In genomic region chr3:30631237-30631961, GRCh38 we compare ENCODE assay signal across 8 cellular contexts. TPM values are rescaled to one million over a fixed set of nuclear protein-coding genes. Genes with fewer than 3 reads are reported as not detected.
DNase-seq lines count a peak whose midpoint lies in the region; ATAC-seq and TF ChIP-seq lines count a peak whose summit lies in the region.

No MANE protein-coding gene starts in this region.

- DNase-seq in HCT116 (ENCODE audit: low read depth, low spot score): peak; percentile 81
- DNase-seq in T follicular helper cell (ENCODE audit: low read depth): peak; percentile 30
- DNase-seq in smooth muscle cell (lab: John Stamatoyannopoulos, UW; ENCODE audit: unreplicated experiment): no peak
- DNase-seq in nucleus accumbens (lab: John Stamatoyannopoulos, UW): no peak
- DNase-seq in NCI-H1694 (lab: John Stamatoyannopoulos, UW): no peak
- no peak for DNase-seq in GM19238 (ENCODE audit: insufficient read length, low spot score)

- TF ChIP-seq CTCF in HCT116 (IDR thresholded peaks at IDR 0.05 in 2 of 3, conservative IDR thresholded peaks at IDR 0.05 in 1 of 3; ENCODE audit: borderline replicate concordance in 1 of 3, insufficient read depth in 1 of 3, low read depth in 2 of 3, low read length in 2 of 3) (no peak), smooth muscle cell (IDR thresholded peaks at IDR 0.05; ENCODE audit: borderline replicate concordance, insufficient read depth, poor library complexity, severe bottlenecking) (no peak)

- intact Hi-C loops in HCT116 (cut with micrococcal nuclease): no loop called here

- H3K9me3 ChIP-seq in HCT116 (ENCODE audit: control insufficient read depth in 1 of 2, insufficient read depth in 1 of 2, low read depth in 1 of 2, low read length in 2 of 2) (no peaks in the 10 kb centered on the region), smooth muscle cell (replicated peaks; ENCODE audit: low read depth) (no peaks in the 10 kb centered on the region)

- POLR2A ChIA-PET in HCT116 (lab: Charles Lee): interaction anchor here (0.7 to 0.8 kb wide), 2 partner anchors 14 to 573 kb away, joined by 3 read pairs; no protein-coding TSS in a partner anchor

- TF ChIP-seq POLR2A in HCT116 (IDR thresholded peaks at IDR 0.05; ENCODE audit: borderline replicate concordance, extremely low read depth, insufficient read depth, insufficient read length): no peak

- H3K4me3 ChIP-seq in HCT116 (replicated peaks in 1 of 2; ENCODE audit: low read depth in 1 of 2, low read length in 2 of 2): 0 out of 4 replicates have a peak overlapping the region, but pooled peaks of 1 of the 2 experiments have one; percentile 2
- H3K4me3 ChIP-seq in smooth muscle cell: no peak overlapping the region

- H3K27me3 ChIP-seq in HCT116 (ENCODE audit: insufficient read depth, low read length) (no peaks in the 10 kb centered on the region), smooth muscle cell (ENCODE audit: low read depth) (no peaks in the 10 kb centered on the region)

- H3K9me2 ChIP-seq in HCT116 (ENCODE audit: insufficient read depth): no peaks in the 10 kb centered on the region

- H3F3A ChIP-seq in smooth muscle cell (ENCODE audit: low read depth): peaks cover 14% of the 10 kb centered on the region

- H3K4me1 ChIP-seq in HCT116 (ENCODE audit: control insufficient read depth in 1 of 2, insufficient read depth in 2 of 2, low read length in 2 of 2) (peaks cover 71 to 83% of the 10 kb centered on the region in 2 experiments), smooth muscle cell (ENCODE audit: low read depth) (peaks cover 46% of the 10 kb centered on the region)

- CTCF ChIA-PET in HCT116 (lab: Charles Lee): interaction anchor here (1.4 kb wide), 1 partner anchor 62 kb away, joined by 3 read pairs; no protein-coding TSS in a partner anchor

- H4K20me1 ChIP-seq in HCT116 (ENCODE audit: insufficient read depth): no peaks in the 10 kb centered on the region
- peaks cover 18% of the 10 kb centered on the region for H4K20me1 ChIP-seq in smooth muscle cell (ENCODE audit: low read depth)

- RAD21 ChIA-PET in HCT116 (lab: Charles Lee; ENCODE audit: low non-redundant PET in 1 of 2, low total read pairs in 2 of 2, uncharacterized antibody in 2 of 2, unreplicated experiment in 2 of 2): interaction anchor here in 1 of 2 experiments (0.7 kb wide), 1 partner anchor 25 kb away, joined by 4 read pairs; the partner anchor contains the start of gene TGFBR2

- H3K4me2 ChIP-seq in HCT116 (ENCODE audit: low read length) (peak overlapping the region; percentile 68), smooth muscle cell (peak overlapping the region; percentile 52)

- peaks cover 0 to 5% of the 10 kb centered on the region in 2 experiments; a peak in 2 of 4 replicates for H3K36me3 ChIP-seq in HCT116 (ENCODE audit: control insufficient read depth in 1 of 2, insufficient read depth in 2 of 2, low read length in 2 of 2)
- H3K36me3 ChIP-seq in smooth muscle cell (ENCODE audit: low read depth): no peaks in the 10 kb centered on the region

- H3K27ac ChIP-seq in HCT116 (ENCODE audit: low read depth, low read length): peak overlapping the region; percentile 60
- peak overlapping the region; percentile 49 for H3K27ac ChIP-seq in cingulate gyrus (ENCODE audit: low read depth, low read length)
- H3K27ac ChIP-seq in smooth muscle cell (ENCODE audit: low read depth): peak overlapping the region; percentile 6

- H3K9ac ChIP-seq in HCT116 (ENCODE audit: low read length) (0 out of 2 replicates have a peak overlapping the region, but pooled peaks have one; percentile 2), smooth muscle cell (ENCODE audit: low read depth) (no peak overlapping the region)

- 80% methylated on average over 8 of the region's 8 CpGs for WGBS in smooth muscle cell (ENCODE audit: low lambda C conversion rate)

- H3K79me2 ChIP-seq in HCT116 (ENCODE audit: insufficient read depth, low read length) (peaks cover 100% of the 10 kb centered on the region), smooth muscle cell (ENCODE audit: low read depth) (peaks cover 62% of the 10 kb centered on the region)

- H2AFZ ChIP-seq in HCT116 (ENCODE audit: low read depth, low read length, poor library complexity, severe bottlenecking): no peak overlapping the region
- H2AFZ ChIP-seq in smooth muscle cell (ENCODE audit: low read depth): no peak overlapping the region

- no peak for TF ChIP-seq RAD21 in HCT116 (IDR thresholded peaks at IDR 0.05; ENCODE audit: low read depth)

- ATAC-seq in HCT116 (peak; percentile 78), GM19328 (IDR thresholded peaks at IDR 0.05; ENCODE audit: unreplicated experiment) (no peak)

- BruUV-seq in HCT116 (replicated peaks; lab: Mats Ljungman, UMichigan): no TSS peak

TF ChIP-seq in HCT116, 20 proteins besides CTCF, POLR2A, EP300 and RAD21:
- TF ChIP-seq MAX (IDR thresholded peaks at IDR 0.05) (peak; percentile 65), TCF7L2 (IDR thresholded peaks at IDR 0.05; ENCODE audit: borderline replicate concordance, extremely low read depth, insufficient read depth, insufficient read length) (peak; percentile 90), ZBTB33 (IDR thresholded peaks at IDR 0.05; ENCODE audit: extremely low read depth, insufficient replicate concordance, low read length) (no peak), POLR2AphosphoS5 (IDR thresholded peaks at IDR 0.05; ENCODE audit: low read depth, low read length) (0 out of 2 replicates have a peak, but pooled peaks have one; percentile 23), ZNF274 (IDR thresholded peaks at IDR 0.05; ENCODE audit: low read depth, low read length) (no peak), SP1 (IDR thresholded peaks at IDR 0.05; ENCODE audit: low read depth) (peak; percentile 82), SIN3A (IDR thresholded peaks at IDR 0.05; ENCODE audit: low read depth) (0 out of 2 replicates have a peak, but pooled peaks have one; percentile 36), REST (IDR thresholded peaks at IDR 0.05; ENCODE audit: low read depth) (no peak), CBX3 (IDR thresholded peaks at IDR 0.05; ENCODE audit: low read depth) (peak; percentile 84), JUND (IDR thresholded peaks at IDR 0.05) (peak; percentile 79), CEBPB (IDR thresholded peaks at IDR 0.05; ENCODE audit: low read depth) (peak; percentile 91), EZH2phosphoT487 (IDR thresholded peaks at IDR 0.05; ENCODE audit: borderline replicate concordance) (no peak), ATF3 (IDR thresholded peaks at IDR 0.05) (peak; percentile 8; the same call in 1 of the 2 replicates), ZFX (IDR thresholded peaks at IDR 0.05) (no peak), FOSL1 (IDR thresholded peaks at IDR 0.05; ENCODE audit: low read depth) (peak; percentile 57), EZH2 (IDR thresholded peaks at IDR 0.05) (no peak)

RNA-seq across cellular contexts. Expression of gene TGFBR2, which starts 25.0 kb away (rescaled TPM):
- total RNA-seq in HCT116 (2021; ENCODE audit: unreplicated experiment): 22.5 TPM
- polyA plus RNA-seq in HCT116 (2012): 8.1 and 8.9 TPM in 2 replicates
- 53.7 and 60.9 TPM in 2 replicates for total RNA-seq in smooth muscle cell
- 37.5 and 39.6 TPM in 2 replicates for polyA plus RNA-seq in smooth muscle cell

Comparison
In these comparisons a context has a peak if more than half of its experiments do, and no peak if none do; other contexts are left out.
1. DNase-seq: peak in HCT116 (single experiment) and T follicular helper cell (single experiment); none in smooth muscle cell (single experiment), nucleus accumbens (0 of 56), NCI-H1694 (single experiment) and GM19238 (single experiment).
2. H3K27ac ChIP-seq: peak in every context shown above with its lines; median percentile 60 in HCT116; 49 in cingulate gyrus; 6 in smooth muscle cell.